ENCODE assay signal across 1 cellular context in the genomic region with DNA sequence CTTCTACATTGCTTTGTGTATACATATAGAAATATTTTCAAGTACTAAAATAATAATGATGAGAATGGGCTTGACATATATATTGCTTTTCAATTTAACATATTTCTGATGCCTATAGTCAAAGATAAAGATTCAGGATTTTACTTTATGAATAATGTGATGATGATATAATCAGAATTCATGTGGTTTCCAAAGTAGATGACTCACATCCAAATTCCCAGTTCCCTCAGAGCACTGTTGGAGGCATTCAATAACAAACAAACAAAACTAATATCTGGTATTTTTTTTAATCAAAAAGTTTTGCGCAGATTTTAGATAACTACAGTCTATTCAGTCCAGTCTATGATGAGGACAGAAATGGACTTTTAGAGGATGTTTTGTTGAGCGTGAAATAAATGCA.
TF ChIP-seq lines count a peak whose summit lies in the region.

No MANE protein-coding gene starts in this region.

TF ChIP-seq in IMR-90, 13 proteins besides CTCF, POLR2A, EP300 and RAD21 (continued from another document):
- no peak for TF ChIP-seq ELK1 (IDR thresholded peaks at IDR 0.05; ENCODE audit: borderline replicate concordance, low read depth, low read length)
